In genomic region chr5:58680503-58680902, GRCh38 we compare ENCODE assay signal across 20 cellular contexts.
DNase-seq lines count a peak whose midpoint lies in the region; ATAC-seq, FAIRE-seq and TF ChIP-seq lines count a peak whose summit lies in the region.
"Had no signal": no experiment of that assay in that cellular context is flagged by ENCODE, and none has a peak within 500 bp of the region (broad histone marks: within the 10 kb centered on the region; RNA-seq: fewer than 3 reads in every experiment).

No MANE protein-coding gene starts in this region.

- 59% methylated on average over 2 of the region's 2 CpGs for WGBS in right lobe of liver (ENCODE audit: insufficient coverage, low coverage, low lambda C conversion rate, missing lambda C conversion rate)
- WGBS in HepG2 (ENCODE audit: low lambda C conversion rate): 50% methylated on average over 2 of the region's 2 CpGs

- no peaks in the 10 kb centered on the region for H3K27me3 Mint-ChIP-seq in WTC11 (ENCODE audit: low read depth)

- no peak for TF ChIP-seq RAD21 in HepG2 (CRISPR knock-in tag; IDR thresholded peaks at IDR 0.05)

- H3K9me1 ChIP-seq in endothelial cell of umbilical vein (replicated peaks; ENCODE audit: control insufficient read depth, extremely low read depth, insufficient read depth, low read length): no peaks in the 10 kb centered on the region

- no peak for TF ChIP-seq EP300 in HepG2 (IDR thresholded peaks at IDR 0.05; ENCODE audit: low read depth in 2 of 2, low read length in 2 of 2)
- no peak for TF ChIP-seq EP300 in HepG2 (CRISPR knock-in tag; IDR thresholded peaks at IDR 0.05; ENCODE audit: borderline replicate concordance)

- H3K9me3 Mint-ChIP-seq in WTC11: no peaks in the 10 kb centered on the region
- H3K9me3 Mint-ChIP-seq: CD4-positive, alpha-beta T cell had no signal

- no peak overlapping the region for H3K4me3 Mint-ChIP-seq in WTC11
- H3K4me3 Mint-ChIP-seq: CD4-positive, alpha-beta T cell had no signal

- FAIRE-seq in HepG2 (lab: Jason Lieb, UNC): no peak
- FAIRE-seq in endothelial cell of umbilical vein (lab: Jason Lieb, UNC): peak; percentile 87
- FAIRE-seq: A549, K562 had no signal

- H3K27ac ChIP-seq in right lobe of liver: no peak overlapping the region
- no peak overlapping the region for H3K27ac ChIP-seq in HepG2 (ENCODE audit: extremely low read length, insufficient read depth, low read length)
- H3K27ac ChIP-seq in endothelial cell of umbilical vein (ENCODE audit: insufficient read depth, low read depth, low read length): peak overlapping the region; percentile 72
- H3K27ac ChIP-seq: 22Rv1, A549, C4-2B had no signal

- intact Hi-C loops in right lobe of liver (cut with DNase I) (no loop called here), HepG2 (cut with micrococcal nuclease; ENCODE audit: unreplicated experiment) (no loop called here), endothelial cell of umbilical vein (cut with micrococcal nuclease) (loop anchor here (1.0 kb wide), 1 partner anchor 13 kb away; no protein-coding TSS in a partner anchor)

- no peak for TF ChIP-seq POLR2A in right lobe of liver (IDR thresholded peaks at IDR 0.05)
- TF ChIP-seq POLR2A in HepG2 (IDR thresholded peaks at IDR 0.05; ENCODE audit: insufficient read depth in 1 of 2, low read depth in 2 of 2, low read length in 2 of 2): no peak
- peak; percentile 70 for TF ChIP-seq POLR2A in endothelial cell of umbilical vein (IDR thresholded peaks at IDR 0.05; ENCODE audit: low read depth, low read length)

- H3K79me2 ChIP-seq in HepG2 (ENCODE audit: insufficient read depth, low read length) (no peaks in the 10 kb centered on the region), endothelial cell of umbilical vein (ENCODE audit: control insufficient read depth, insufficient read depth, low read length) (no peaks in the 10 kb centered on the region)

- H3K36me3 Mint-ChIP-seq in WTC11: no peaks in the 10 kb centered on the region

- no TSS peak for BruUV-seq in HepG2 (replicated peaks; lab: Mats Ljungman, UMichigan)
- no TSS peak for BruUV-seq in endothelial cell of umbilical vein (replicated peaks; lab: Mats Ljungman, UMichigan)

- DNase-seq in right lobe of liver (no peak), HepG2 (ENCODE audit: low spot score) (no peak), WTC11 (ENCODE audit: low spot score) (no peak), endothelial cell of umbilical vein (ENCODE audit: low read depth, low spot score) (peak; percentile 85), pulmonary artery endothelial cell (ENCODE audit: low read depth, low spot score) (peak; percentile 80), UCSD-AML1 (lab: John Stamatoyannopoulos, UW; ENCODE audit: unreplicated experiment) (no peak), NCI-H1417 treated with DMSO at 0.1 percent for 48 hours (lab: John Stamatoyannopoulos, UW) (no peak)
- DNase-seq: AML-193; CD4-positive, alpha-beta T cell; DMS153; DMS79; GF-D8; GOT3; IMR-90 had no signal

- H3K4me2 ChIP-seq in HepG2 (ENCODE audit: low read depth, low read length) (no peak overlapping the region), endothelial cell of umbilical vein (ENCODE audit: insufficient read depth, low read length) (peak overlapping the region; percentile 68)
- H3K4me2 ChIP-seq: A549 had no signal

- H3K4me1 ChIP-seq in right lobe of liver (no peaks in the 10 kb centered on the region), HepG2 (ENCODE audit: insufficient read depth, low read length) (no peaks in the 10 kb centered on the region), endothelial cell of umbilical vein (ENCODE audit: control insufficient read depth, extremely low read depth, insufficient read depth, low read length) (peaks cover 68% of the 10 kb centered on the region)
- H3K4me1 ChIP-seq: A549, HAP-1 had no signal

- no peak overlapping the region for H3K4me3 ChIP-seq in right lobe of liver
- H3K4me3 ChIP-seq in HepG2 (replicated peaks in 1 of 3; ENCODE audit: insufficient read depth in 1 of 3, low read depth in 2 of 3, low read length in 3 of 3): no peak overlapping the region
- H3K4me3 ChIP-seq in endothelial cell of umbilical vein (replicated peaks in 1 of 3; ENCODE audit: insufficient read depth in 1 of 3, low read depth in 1 of 3, low read length in 3 of 3): no peak overlapping the region
- H3K4me3 ChIP-seq: A549, HAP-1, K562 had no signal

- dilution Hi-C loops in endothelial cell of umbilical vein (cut with MboI; ENCODE audit: extremely low pct_ligation_motif_present, low sequenced_read_pairs): no loop called here

- CTCF ChIA-PET in HepG2 (lab: Yijun Ruan, JAX; ENCODE audit: low intra/inter-chr PET ratio, low total read pairs): no interaction called here
- CTCF ChIA-PET in WTC11 (lab: Charles Lee): no interaction called here
- CTCF ChIA-PET in endothelial cell of umbilical vein (lab: Charles Lee): interaction anchor here (1.0 to 1.7 kb wide), 3 partner anchors 13 to 98 kb away, joined by 3 to 7 read pairs (median 3); partner anchors contain the start of gene RAB3C

- TF ChIP-seq CTCF in right lobe of liver (IDR thresholded peaks at IDR 0.05) (no peak), HepG2 (CRISPR knock-in tag; IDR thresholded peaks at IDR 0.05) (no peak), WTC11 (IDR thresholded peaks at IDR 0.05) (no peak), endothelial cell of umbilical vein (IDR thresholded peaks at IDR 0.05; ENCODE audit: extremely low read depth in 1 of 2, insufficient read depth in 1 of 2, low read depth in 1 of 2, low read length in 2 of 2) (no peak)

- H3K36me3 ChIP-seq in right lobe of liver (no peaks in the 10 kb centered on the region), HepG2 (replicated peaks in 1 of 2; ENCODE audit: control insufficient read depth in 1 of 2, insufficient read depth in 2 of 2, low read length in 2 of 2) (no peaks in the 10 kb centered on the region), endothelial cell of umbilical vein (ENCODE audit: control insufficient read depth in 2 of 2, extremely low read depth in 1 of 2, insufficient read depth in 2 of 2, low read length in 2 of 2) (no peaks in the 10 kb centered on the region)
- H3K36me3 ChIP-seq: HAP-1 had no signal

- peaks cover 19% of the 10 kb centered on the region for H3K4me1 Mint-ChIP-seq in WTC11

- H3K27me3 ChIP-seq in right lobe of liver (no peaks in the 10 kb centered on the region), HepG2 (ENCODE audit: control insufficient read depth in 1 of 2, insufficient read depth in 2 of 2, low read length in 2 of 2) (no peaks in the 10 kb centered on the region), endothelial cell of umbilical vein (ENCODE audit: control insufficient read depth in 2 of 2, insufficient read depth in 2 of 2, low read length in 2 of 2) (no peaks in the 10 kb centered on the region)

- no peak overlapping the region for H2AFZ ChIP-seq in HepG2 (ENCODE audit: low read length)
- H2AFZ ChIP-seq in endothelial cell of umbilical vein (ENCODE audit: low read depth, low read length): no peak overlapping the region

- H4K20me1 ChIP-seq in HepG2 (ENCODE audit: insufficient read depth, low read length) (no peaks in the 10 kb centered on the region), endothelial cell of umbilical vein (replicated peaks; ENCODE audit: control insufficient read depth, extremely low read depth, insufficient read depth, low read length) (no peaks in the 10 kb centered on the region)

- H3K9me3 ChIP-seq in right lobe of liver: no peaks in the 10 kb centered on the region
- no peaks in the 10 kb centered on the region for H3K9me3 ChIP-seq in HepG2 (ENCODE audit: low read length)
- no peaks in the 10 kb centered on the region for H3K9me3 ChIP-seq in endothelial cell of umbilical vein (replicated peaks; ENCODE audit: control insufficient read depth, insufficient read depth, low read length)
- H3K9me3 ChIP-seq: A549, HAP-1 had no signal

- ATAC-seq in right lobe of liver: peak in 3 of 4 donors; percentile 28 to 58 (median 28)
- no peak for ATAC-seq in HepG2
- peak; percentile 28 for ATAC-seq in WTC11
- ATAC-seq in GM21619 (IDR thresholded peaks at IDR 0.05; ENCODE audit: unreplicated experiment): no peak
- ATAC-seq: A549, K562 had no signal

- in situ Hi-C loops in HepG2 (cut with HindIII; ENCODE audit: extremely low pct_ligation_motif_present, low pct_unique_long_range_greater_than_20kb): no loop called here

- H3K27ac Mint-ChIP-seq in WTC11: no peak overlapping the region
- H3K27ac Mint-ChIP-seq: CD4-positive, alpha-beta T cell had no signal

- H3K9ac ChIP-seq in HepG2 (ENCODE audit: insufficient read depth, low read depth, low read length) (no peak overlapping the region), endothelial cell of umbilical vein (replicated peaks; ENCODE audit: extremely low read depth, insufficient read depth, low read length) (peak overlapping the region; percentile 34)

- POLR2A ChIA-PET in HepG2 (lab: Yijun Ruan, JAX) (no interaction called here), WTC11 (lab: Charles Lee) (no interaction called here), endothelial cell of umbilical vein (lab: Charles Lee) (interaction anchor here (1.3 kb wide), 1 partner anchor 13 kb away, joined by 7 read pairs; no protein-coding TSS in a partner anchor)

TF ChIP-seq in WTC11, 78 proteins besides CTCF, POLR2A, EP300 and RAD21 (continues in another document):
- no peak for TF ChIP-seq RORB (CRISPR knock-in tag; IDR thresholded peaks at IDR 0.05)
- TF ChIP-seq ZNF263 (CRISPR knock-in tag; IDR thresholded peaks at IDR 0.05; ENCODE audit: low read depth): no peak
- TF ChIP-seq ZNF396 (CRISPR knock-in tag; IDR thresholded peaks at IDR 0.05; ENCODE audit: borderline replicate concordance): no peak
- TF ChIP-seq ZNF121 (CRISPR knock-in tag; IDR thresholded peaks at IDR 0.05): no peak

TF ChIP-seq in endothelial cell of umbilical vein, 7 proteins besides CTCF, POLR2A, EP300 and RAD21:
- TF ChIP-seq GATA2 (IDR thresholded peaks at IDR 0.05; ENCODE audit: insufficient read depth, insufficient read length, low read depth, low read length): peak; percentile 86
- peak; percentile 43 for TF ChIP-seq JUN (IDR thresholded peaks at IDR 0.05; ENCODE audit: borderline replicate concordance, insufficient read depth, insufficient read length, low read depth)
- TF ChIP-seq POLR2AphosphoS5 (IDR thresholded peaks at IDR 0.05; ENCODE audit: insufficient read depth, low read depth, low read length): peak; percentile 93
- no peak for TF ChIP-seq EZH2 (IDR thresholded peaks at IDR 0.05; ENCODE audit: borderline replicate concordance, low read depth, low read length, severe bottlenecking)
- no peak for TF ChIP-seq MYC (IDR thresholded peaks at IDR 0.05; ENCODE audit: low read depth, low read length)
- peak; percentile 58 for TF ChIP-seq FOS (IDR thresholded peaks at IDR 0.05; ENCODE audit: borderline replicate concordance, insufficient read depth, low read length)
- TF ChIP-seq, protein P1, sequence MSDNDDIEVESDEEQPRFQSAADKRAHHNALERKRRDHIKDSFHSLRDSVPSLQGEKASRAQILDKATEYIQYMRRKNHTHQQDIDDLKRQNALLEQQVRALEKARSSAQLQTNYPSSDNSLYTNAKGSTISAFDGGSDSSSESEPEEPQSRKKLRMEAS (IDR thresholded peaks at IDR 0.05; ENCODE audit: insufficient read depth, insufficient read length): no peak

Comparison
In these comparisons a context has a peak if more than half of its experiments do, and no peak if none do; other contexts are left out.
1. ATAC-seq: peak in right lobe of liver (3 of 4) and WTC11 (single experiment); none in HepG2 (single experiment) and GM21619 (single experiment).
2. DNase-seq: peak in endothelial cell of umbilical vein (single experiment) and pulmonary artery endothelial cell (single experiment); none in right lobe of liver (0 of 3), HepG2 (single experiment), WTC11 (single experiment), UCSD-AML1 (single experiment) and NCI-H1417 treated with DMSO at 0.1 percent for 48 hours (single experiment).